Comparison of ENCODE assay signal across 26 cellular contexts in genomic region chr9:112135706-112136105, GRCh38. TPM values are rescaled to one million over a fixed set of nuclear protein-coding genes. Genes with fewer than 3 reads are reported as not detected.
DNase-seq lines count a peak whose midpoint lies in the region; ATAC-seq, FAIRE-seq and TF ChIP-seq lines count a peak whose summit lies in the region.
"Had no signal": no experiment of that assay in that cellular context is flagged by ENCODE, and none has a peak within 500 bp of the region (broad histone marks: within the 10 kb centered on the region; RNA-seq: fewer than 3 reads in every experiment).

No MANE protein-coding gene starts in this region.

- H3K4me1 Mint-ChIP-seq in stimulated activated naive CD8-positive, alpha-beta T cell treated with anti-CD3 and anti-CD28 coated beads, Interleukin-15, amount 100 ng/mL, for 72 hours: peaks cover 6% of the 10 kb centered on the region
- H3K4me1 Mint-ChIP-seq: CD4-positive, alpha-beta memory T cell; nephron progenitor cell; stimulated activated effector memory CD8-positive, alpha-beta T cell treated with anti-CD3 and anti-CD28 coated beads, Interleukin-12 subunit alpha, Interleukin-12 subunit beta, amount 100 ng/mL, for 72 hours had no signal

- WGBS in HepG2 (ENCODE audit: low lambda C conversion rate): 95% methylated on average over 4 of the region's 4 CpGs

- H2AFZ ChIP-seq in HepG2 (ENCODE audit: low read length): no peak overlapping the region
- H2AFZ ChIP-seq: parathyroid adenoma had no signal

- POLR2A ChIA-PET in HepG2 (lab: Yijun Ruan, JAX): no interaction called here

- TF ChIP-seq RAD21 in HepG2 (CRISPR knock-in tag; IDR thresholded peaks at IDR 0.05): no peak

- no peaks in the 10 kb centered on the region for H4K20me1 ChIP-seq in HepG2 (ENCODE audit: insufficient read depth, low read length)

- peaks cover 5 to 6% of the 10 kb centered on the region in 2 donors for H3K9me3 Mint-ChIP-seq in stimulated activated naive CD8-positive, alpha-beta T cell treated with anti-CD3 and anti-CD28 coated beads, Interleukin-15, amount 100 ng/mL, for 72 hours
- H3K9me3 Mint-ChIP-seq: CD4-positive, alpha-beta memory T cell; stimulated activated effector memory CD8-positive, alpha-beta T cell treated with anti-CD3 and anti-CD28 coated beads, Interleukin-12 subunit alpha, Interleukin-12 subunit beta, amount 100 ng/mL, for 72 hours had no signal

- peaks cover 30% of the 10 kb centered on the region for H3K36me3 ChIP-seq in WERI-Rb-1
- H3K36me3 ChIP-seq in HepG2 (replicated peaks in 1 of 2; ENCODE audit: control insufficient read depth in 1 of 2, insufficient read depth in 2 of 2, low read length in 2 of 2): peaks cover 5 to 6% of the 10 kb centered on the region in 2 experiments; a peak in 4 of 5 replicates

- no peak overlapping the region for H3K27ac Mint-ChIP-seq in stimulated activated naive CD8-positive, alpha-beta T cell treated with anti-CD3 and anti-CD28 coated beads, Interleukin-15, amount 100 ng/mL, for 72 hours
- H3K27ac Mint-ChIP-seq: activated naive CD8-positive, alpha-beta T cell treated with anti-CD3 and anti-CD28 coated beads, Interleukin-2, amount 10 ng/mL, durations not matched to agents 7 days and 5 days; CD4-positive, alpha-beta memory T cell; nephron progenitor cell; stimulated activated effector memory CD8-positive, alpha-beta T cell treated with anti-CD3 and anti-CD28 coated beads, Interleukin-12 subunit alpha, Interleukin-12 subunit beta, amount 100 ng/mL, for 72 hours had no signal

- H3K4me2 ChIP-seq in HepG2 (ENCODE audit: low read depth, low read length): no peak overlapping the region
- H3K4me2 ChIP-seq: KMS-11 had no signal

- H3K9me3 ChIP-seq in WERI-Rb-1 (ENCODE audit: severe bottlenecking) (no peaks in the 10 kb centered on the region), HepG2 (ENCODE audit: low read length) (no peaks in the 10 kb centered on the region)
- H3K9me3 ChIP-seq: thoracic aorta had no signal

- ATAC-seq in left colon: peak; percentile 66
- no peak for ATAC-seq in stimulated activated naive CD8-positive, alpha-beta T cell treated with anti-CD3 and anti-CD28 coated beads, Interleukin-15, amount 100 ng/mL, for 72 hours
- ATAC-seq in HepG2: no peak
- ATAC-seq in GM19324 (IDR thresholded peaks at IDR 0.05; ENCODE audit: low FRiP score, unreplicated experiment): no peak
- ATAC-seq: GM12878; HCT116; stimulated activated effector memory CD8-positive, alpha-beta T cell treated with anti-CD3 and anti-CD28 coated beads, Interleukin-12 subunit alpha, Interleukin-12 subunit beta, amount 100 ng/mL, for 72 hours; WTC11 had no signal

- intact Hi-C loops in left colon (cut with DNase I, micrococcal nuclease) (no loop called here), HepG2 (cut with micrococcal nuclease; ENCODE audit: unreplicated experiment) (no loop called here)

- in situ Hi-C loops in HepG2 (cut with HindIII; ENCODE audit: extremely low pct_ligation_motif_present, low pct_unique_long_range_greater_than_20kb): no loop called here

- FAIRE-seq in D721Med (lab: Jason Lieb, UNC): peak; percentile 87
- FAIRE-seq in HepG2 (lab: Jason Lieb, UNC): no peak
- FAIRE-seq: GM12878 had no signal

- CTCF ChIA-PET in HepG2 (lab: Yijun Ruan, JAX; ENCODE audit: low intra/inter-chr PET ratio, low total read pairs): no interaction called here

- H3K27me3 ChIP-seq in WERI-Rb-1 (ENCODE audit: insufficient read depth, low read depth, severe bottlenecking) (no peaks in the 10 kb centered on the region), HepG2 (ENCODE audit: control insufficient read depth in 1 of 2, insufficient read depth in 2 of 2, low read length in 2 of 2) (no peaks in the 10 kb centered on the region)

- H3K27ac ChIP-seq in WERI-Rb-1: no peak overlapping the region
- no peak overlapping the region for H3K27ac ChIP-seq in HepG2 (ENCODE audit: extremely low read length, insufficient read depth, low read length)
- H3K27ac ChIP-seq: KMS-11, parathyroid adenoma, RWPE1, thoracic aorta had no signal

- H3K4me3 ChIP-seq in WERI-Rb-1 (ENCODE audit: low read depth, low read length): no peak overlapping the region
- no peak overlapping the region for H3K4me3 ChIP-seq in HepG2 (replicated peaks in 1 of 3; ENCODE audit: insufficient read depth in 1 of 3, low read depth in 2 of 3, low read length in 3 of 3)
- H3K4me3 ChIP-seq: GM12878, thoracic aorta had no signal

- H3K9ac ChIP-seq in HepG2 (ENCODE audit: insufficient read depth, low read depth, low read length): no peak overlapping the region
- H3K9ac ChIP-seq: KMS-11, parathyroid adenoma had no signal

- no peaks in the 10 kb centered on the region for H3K79me2 ChIP-seq in HepG2 (ENCODE audit: insufficient read depth, low read length)
- H3K79me2 ChIP-seq: parathyroid adenoma had no signal

- no peaks in the 10 kb centered on the region for H3K27me3 Mint-ChIP-seq in stimulated activated naive CD8-positive, alpha-beta T cell treated with anti-CD3 and anti-CD28 coated beads, Interleukin-15, amount 100 ng/mL, for 72 hours
- H3K27me3 Mint-ChIP-seq: activated naive CD8-positive, alpha-beta T cell treated with anti-CD3 and anti-CD28 coated beads, Interleukin-2, amount 10 ng/mL, durations not matched to agents 7 days and 5 days; CD4-positive, alpha-beta memory T cell had no signal

- TF ChIP-seq CTCF in D721Med (IDR thresholded peaks at IDR 0.05; ENCODE audit: insufficient read depth, missing control alignments) (no peak), WERI-Rb-1 (IDR thresholded peaks at IDR 0.05; ENCODE audit: low read depth, low read length) (no peak), HepG2 (CRISPR knock-in tag; IDR thresholded peaks at IDR 0.05) (no peak)

- DNase-seq in D721Med (ENCODE audit: insufficient read length, low spot score) (no peak), NCI-H1105 treated with DMSO at 0.1 percent for 48 hours (lab: John Stamatoyannopoulos, UW) (peak; percentile 73), WERI-Rb-1 (peak; percentile 39), left colon (peak in 1 of 2 donors; percentile 72), RPMI8226 (no peak), HepG2 (ENCODE audit: low spot score) (no peak)
- DNase-seq in stimulated activated naive CD8-positive, alpha-beta T cell treated with anti-CD3 and anti-CD28 coated beads, Interleukin-15, amount 100 ng/mL, for 72 hours: no peak
- DNase-seq: activated CD4-positive, alpha-beta T cell treated with anti-CD3 and anti-CD28 coated beads, Interleukin-2, amount 50 U/mL, for 48 hours; activated CD8-positive, alpha-beta memory T cell treated with anti-CD3 and anti-CD28 coated beads, Interleukin-2, amount 50 U/mL, for 48 hours; activated naive CD8-positive, alpha-beta T cell treated with anti-CD3 and anti-CD28 coated beads, Interleukin-2, amount 10 ng/mL, durations not matched to agents 7 days and 5 days; CD4-positive, alpha-beta memory T cell; effector memory CD4-positive, alpha-beta T cell; NCI-H1048; NCI-H2029; nephron progenitor cell; stimulated activated CD4-positive, alpha-beta T cell treated with anti-CD3 and anti-CD28 coated beads, Interleukin-2, amount 100 ng/mL, for 24 hours had no signal

- no peak for TF ChIP-seq POLR2A in HepG2 (IDR thresholded peaks at IDR 0.05; ENCODE audit: insufficient read depth in 1 of 2, low read depth in 2 of 2, low read length in 2 of 2)

- BruUV-seq in HepG2 (replicated peaks; lab: Mats Ljungman, UMichigan): no TSS peak

- no peak overlapping the region for H3K4me3 Mint-ChIP-seq in stimulated activated naive CD8-positive, alpha-beta T cell treated with anti-CD3 and anti-CD28 coated beads, Interleukin-15, amount 100 ng/mL, for 72 hours
- H3K4me3 Mint-ChIP-seq: activated naive CD8-positive, alpha-beta T cell treated with anti-CD3 and anti-CD28 coated beads, Interleukin-2, amount 10 ng/mL, durations not matched to agents 7 days and 5 days; CD4-positive, alpha-beta memory T cell; mesothelial cell of epicardium; nephron progenitor cell; stimulated activated effector memory CD8-positive, alpha-beta T cell treated with anti-CD3 and anti-CD28 coated beads, Interleukin-12 subunit alpha, Interleukin-12 subunit beta, amount 100 ng/mL, for 72 hours; WTC11 had no signal

- TF ChIP-seq EP300 in HepG2 (IDR thresholded peaks at IDR 0.05; ENCODE audit: low read depth in 2 of 2, low read length in 2 of 2) (no peak), HepG2 (CRISPR knock-in tag; IDR thresholded peaks at IDR 0.05; ENCODE audit: borderline replicate concordance) (no peak)

- H3K4me1 ChIP-seq in HepG2 (ENCODE audit: insufficient read depth, low read length): peaks cover 12% of the 10 kb centered on the region
- H3K4me1 ChIP-seq: parathyroid adenoma had no signal

RNA-seq across cellular contexts. Expression of gene SUSD1, which starts 39.4 kb away (rescaled TPM):
- total RNA-seq in left colon (10 to 100 TPM; 22.9 to 27.4 TPM), HepG2 (2016; rRNA removed; fragmentation: Illumina TruSeq; extraction: Trizol) (16.0 and 25.9 TPM in 2 replicates)
- 19.0 and 22.4 TPM in 2 replicates for total RNA-seq in HepG2 (2016; cell fraction: cytosol; rRNA removed; fragmentation: Illumina TruSeq; extraction: Trizol; ENCODE audit: low read depth)
- 13.8 and 23.8 TPM in 2 replicates for total RNA-seq in HepG2 (2016; cell fraction: insoluble cytoplasmic fraction; rRNA removed; fragmentation: Illumina TruSeq; extraction: Trizol)
- total RNA-seq in HepG2 (2016; cell fraction: membrane; rRNA removed; fragmentation: Illumina TruSeq; extraction: Trizol): 22.6 and 26.9 TPM in 2 replicates
- 25.3 and 30.6 TPM in 2 replicates for total RNA-seq in HepG2 (2016; cell fraction: nucleus; rRNA removed; fragmentation: Illumina TruSeq; extraction: Trizol)
- polyA plus RNA-seq in HepG2 (2011; rRNA removed): 26.9 and 32.3 TPM in 2 replicates
- polyA plus RNA-seq in HepG2 (2011; cell fraction: cytosol; rRNA removed): 28.5 and 29.1 TPM in 2 replicates
- polyA plus RNA-seq in HepG2 (2011; cell fraction: nucleus; rRNA removed): 14.0 and 15.0 TPM in 2 replicates
- 15.4 and 19.2 TPM in 2 replicates for polyA plus RNA-seq in HepG2 (2012)
- 8.6 and 9.9 TPM in 2 replicates for polyA plus RNA-seq in HepG2 (2016; cell fraction: cytosol; fragmentation: Illumina TruSeq; extraction: Trizol; ENCODE audit: low read depth)
- 11.7 and 12.2 TPM in 2 replicates for polyA plus RNA-seq in HepG2 (2016; cell fraction: insoluble cytoplasmic fraction; fragmentation: Illumina TruSeq; extraction: Trizol; ENCODE audit: low read depth)
- polyA plus RNA-seq in HepG2 (2016; cell fraction: membrane; fragmentation: Illumina TruSeq; extraction: Trizol; ENCODE audit: low read depth): 14.8 and 16.5 TPM in 2 replicates
- polyA plus RNA-seq in HepG2 (2016; cell fraction: nucleus; fragmentation: Illumina TruSeq; extraction: Trizol; ENCODE audit: insufficient read depth, low read depth): 26.8 and 28.0 TPM in 2 replicates
- 11.2 and 45.2 TPM in 2 replicates for polyA minus RNA-seq in HepG2 (2011; rRNA and poly(A)+ RNA removed; ENCODE audit: low replicate concordance)
- polyA minus RNA-seq in HepG2 (2011; cell fraction: cytosol; rRNA and poly(A)+ RNA removed): 22.7 and 34.1 TPM in 2 replicates
- polyA minus RNA-seq in HepG2 (2011; cell fraction: nucleus; rRNA and poly(A)+ RNA removed): 29.7 and 32.4 TPM in 2 replicates

Comparison
In these comparisons a context has a peak if more than half of its experiments do, and no peak if none do; other contexts are left out.
1. DNase-seq: peak in NCI-H1105 treated with DMSO at 0.1 percent for 48 hours (single experiment) and WERI-Rb-1 (single experiment); none in D721Med (single experiment), stimulated activated naive CD8-positive, alpha-beta T cell treated with anti-CD3 and anti-CD28 coated beads, Interleukin-15, amount 100 ng/mL, for 72 hours (0 of 2), RPMI8226 (single experiment) and HepG2 (single experiment).